14 cellular contexts compared by ENCODE assay signal in genomic region chr12:107105410-107105703, GRCh38. TPM values are rescaled to one million over a fixed set of nuclear protein-coding genes. Genes with fewer than 3 reads are reported as not detected.
A peak's percentile ranks its signal among the peaks of the same experiment; 100 is the strongest.
DNase-seq lines count a peak whose midpoint lies in the region; ATAC-seq, FAIRE-seq and TF ChIP-seq lines count a peak whose summit lies in the region.
"Had no signal": no experiment of that assay in that cellular context is flagged by ENCODE, and none has a peak within 500 bp of the region (broad histone marks: within the 10 kb centered on the region; RNA-seq: fewer than 3 reads in every experiment).

No MANE protein-coding gene starts in this region.

- no peak overlapping the region for H3K27ac Mint-ChIP-seq in CD8-positive, alpha-beta T cell
- H3K27ac Mint-ChIP-seq in WTC11: no peak overlapping the region
- H3K27ac Mint-ChIP-seq: HFFc6 had no signal

- no peak overlapping the region for H2AK9ac ChIP-seq in IMR-90 (replicated peaks; ENCODE audit: low read depth, low read length, poor library complexity)

- no peak overlapping the region for H3K18ac ChIP-seq in IMR-90 (ENCODE audit: low read depth, low read length)

- peaks cover 4% of the 10 kb centered on the region for H3K27me3 Mint-ChIP-seq in CD8-positive, alpha-beta T cell (ENCODE audit: low read depth)
- H3K27me3 Mint-ChIP-seq in WTC11 (ENCODE audit: low read depth): peaks cover 3% of the 10 kb centered on the region

- H2BK15ac ChIP-seq in IMR-90 (ENCODE audit: low read depth, low read length): no peak overlapping the region

- H2BK120ac ChIP-seq in IMR-90 (ENCODE audit: low read depth, low read length): no peak overlapping the region

- no peak overlapping the region for H4K91ac ChIP-seq in IMR-90 (ENCODE audit: insufficient read depth, low read depth, low read length)

- H3K9me3 ChIP-seq in A549 (no peaks in the 10 kb centered on the region), IMR-90 (ENCODE audit: control insufficient read depth, insufficient read depth, low read length) (no peaks in the 10 kb centered on the region)
- H3K9me3 ChIP-seq in CD8-positive, alpha-beta T cell (ENCODE audit: low read length): no peaks in the 10 kb centered on the region
- H3K9me3 ChIP-seq: Caco-2, HAP-1 had no signal

- H3K14ac ChIP-seq in IMR-90 (replicated peaks; ENCODE audit: low read depth, low read length): no peak overlapping the region

- H2BK5ac ChIP-seq in IMR-90 (ENCODE audit: low read depth, low read length, poor library complexity, severe bottlenecking): no peak overlapping the region

- no peak for TF ChIP-seq POLR2A in A549 (IDR thresholded peaks at IDR 0.05; ENCODE audit: low read length)
- TF ChIP-seq POLR2A in IMR-90 (IDR thresholded peaks at IDR 0.05; ENCODE audit: low read depth, low read length): no peak

- no TSS peak for BruUV-seq in IMR-90 (replicated peaks; lab: Mats Ljungman, UMichigan)

- in situ Hi-C loops in IMR-90 (cut with MboI; ENCODE audit: low sequenced_read_pairs): no loop called here

- H2BK20ac ChIP-seq in IMR-90 (ENCODE audit: low read depth, low read length): no peak overlapping the region

- H3K4ac ChIP-seq in IMR-90 (ENCODE audit: low read depth, low read length): no peak overlapping the region

- no peaks in the 10 kb centered on the region for H3K36me3 Mint-ChIP-seq in CD8-positive, alpha-beta T cell
- no peaks in the 10 kb centered on the region for H3K36me3 Mint-ChIP-seq in WTC11
- H3K36me3 Mint-ChIP-seq: CD14-positive monocyte; CD8-positive, alpha-beta memory T cell had no signal

- TF ChIP-seq CTCF in A549 (IDR thresholded peaks at IDR 0.05): no peak
- TF ChIP-seq CTCF in CD8-positive, alpha-beta T cell (IDR thresholded peaks at IDR 0.05): no peak
- TF ChIP-seq CTCF in IMR-90 (conservative IDR thresholded peaks at IDR 0.05; ENCODE audit: low read depth, low read length): no peak
- TF ChIP-seq CTCF in WTC11 (IDR thresholded peaks at IDR 0.05): no peak

- H3K27ac ChIP-seq in A549 (no peak overlapping the region), IMR-90 (ENCODE audit: insufficient read depth, low read length) (no peak overlapping the region)
- H3K27ac ChIP-seq in CD8-positive, alpha-beta T cell (ENCODE audit: low read depth, low read length): no peak overlapping the region
- H3K27ac ChIP-seq: GM23248 had no signal

- dilution Hi-C loops in IMR-90 (cut with HindIII; ENCODE audit: low sequenced_read_pairs, unreplicated experiment): no loop called here

- H3K4me2 ChIP-seq in A549 (peak overlapping the region; percentile 41; the same call in 1 of the 3 replicates), IMR-90 (ENCODE audit: low read depth, low read length) (no peak overlapping the region)

- H4K5ac ChIP-seq in IMR-90 (ENCODE audit: low read depth, low read length): no peak overlapping the region

- H3K9ac ChIP-seq in IMR-90 (ENCODE audit: low read depth, low read length): no peak overlapping the region
- H3K9ac ChIP-seq: GM23248 had no signal

- no peaks in the 10 kb centered on the region for H3K79me1 ChIP-seq in IMR-90 (ENCODE audit: low read depth in 1 of 2, low read length in 2 of 2)

- 11% methylated on average over 1 of the region's 1 CpG for whole genome bisulfite sequencing in A549 (ENCODE audit: missing lambda C conversion rate)
- WGBS in IMR-90 (ENCODE audit: extremely low coverage in 2 of 2, insufficient read length in 1 of 2), 2 experiments: no CpG with 5 or more reads among the region's 1 CpG

- no peaks in the 10 kb centered on the region for H4K20me1 ChIP-seq in IMR-90 (ENCODE audit: insufficient read depth, low read length)

- DNase-seq in A549 (ENCODE audit: low read depth in 1 of 2, low spot score in 1 of 2) (no peak), IMR-90 (no peak), WTC11 (ENCODE audit: low spot score) (no peak), frontal cortex (ENCODE audit: low spot score in 2 of 2) (no peak), NCI-H187 (lab: John Stamatoyannopoulos, UW) (no peak)
- no peak for DNase-seq in CD8-positive, alpha-beta T cell

- no peaks in the 10 kb centered on the region for H3K9me3 Mint-ChIP-seq in CD8-positive, alpha-beta T cell
- no peaks in the 10 kb centered on the region for H3K9me3 Mint-ChIP-seq in WTC11
- H3K9me3 Mint-ChIP-seq: HFFc6 had no signal

- H3K4me3 Mint-ChIP-seq in CD8-positive, alpha-beta T cell: no peak overlapping the region
- no peak overlapping the region for H3K4me3 Mint-ChIP-seq in WTC11
- H3K4me3 Mint-ChIP-seq: CD8-positive, alpha-beta memory T cell; HFFc6 had no signal

- TF ChIP-seq RAD21 in A549 (conservative IDR thresholded peaks at IDR 0.05 in 1 of 2, IDR thresholded peaks at IDR 0.05 in 1 of 2) (no peak), IMR-90 (IDR thresholded peaks at IDR 0.05; ENCODE audit: low read length) (no peak)

- H3K23ac ChIP-seq in IMR-90 (ENCODE audit: low read depth, low read length): no peak overlapping the region

- no peak overlapping the region for H3K56ac ChIP-seq in IMR-90 (ENCODE audit: extremely low read depth, insufficient read depth, low read length)

- H2AFZ ChIP-seq in IMR-90 (replicated peaks; ENCODE audit: low read length, poor library complexity): no peak overlapping the region
- H2AFZ ChIP-seq: GM23248 had no signal

- FAIRE-seq in A549 (lab: Jason Lieb, UNC) (no peak), frontal cortex (lab: Jason Lieb, UNC) (no peak)

- H3K4me1 Mint-ChIP-seq in CD8-positive, alpha-beta T cell (ENCODE audit: low read depth): peaks cover 3% of the 10 kb centered on the region
- peaks cover 14% of the 10 kb centered on the region for H3K4me1 Mint-ChIP-seq in WTC11
- H3K4me1 Mint-ChIP-seq: CD14-positive monocyte had no signal

- no peaks in the 10 kb centered on the region for H3K36me3 ChIP-seq in CD8-positive, alpha-beta T cell (ENCODE audit: insufficient read depth, low read length)
- H3K36me3 ChIP-seq in IMR-90 (ENCODE audit: control insufficient read depth, insufficient read depth, low read length): no peaks in the 10 kb centered on the region
- H3K36me3 ChIP-seq: HAP-1 had no signal

- no peaks in the 10 kb centered on the region for H3K9me1 ChIP-seq in IMR-90 (ENCODE audit: insufficient read depth, low read length)

- POLR2A ChIA-PET in A549 (lab: Yijun Ruan, JAX): interaction anchor here (1.9 kb wide), 1 partner anchor 11 kb away, joined by 8 read pairs; no protein-coding TSS in a partner anchor
- POLR2A ChIA-PET in CD8-positive, alpha-beta T cell (lab: Charles Lee): interaction anchor here (1.4 kb wide), 1 partner anchor 11 kb away, joined by 5 read pairs; no protein-coding TSS in a partner anchor
- POLR2A ChIA-PET in IMR-90 (lab: Charles Lee; ENCODE audit: unreplicated experiment): interaction anchor here (0.6 kb wide), 1 partner anchor 150 kb away, joined by 4 read pairs; the partner anchor contains the start of gene TMEM263
- POLR2A ChIA-PET in WTC11 (lab: Charles Lee): interaction anchor here (0.6 kb wide), 2 partner anchors 614 to 885 kb away, joined by 3 to 5 read pairs; no protein-coding TSS in a partner anchor

- intact Hi-C loops in CD8-positive, alpha-beta T cell (cut with DNase I, micrococcal nuclease): loop anchor here in 1 of 2 experiments (2.0 kb wide), 1 partner anchor 91 kb away; no protein-coding TSS in a partner anchor
- intact Hi-C loops in IMR-90 (cut with micrococcal nuclease): loop anchor here (2.0 to 10.0 kb wide), 2 partner anchors 581 to 719 kb away; no protein-coding TSS in a partner anchor

- ATAC-seq in A549 (peak; percentile 60; a peak in 4 of 6 replicates), IMR-90 (ENCODE audit: low read depth) (peak; percentile 56), WTC11 (peak; percentile 24; the same call in 1 of the 2 replicates), GM21390 (IDR thresholded peaks at IDR 0.05; ENCODE audit: unreplicated experiment) (no peak), GM19452 (IDR thresholded peaks at IDR 0.05; ENCODE audit: unreplicated experiment) (no peak)
- peak; percentile 38 for ATAC-seq in CD8-positive, alpha-beta T cell

- H3K4me1 ChIP-seq in A549: 0 out of 3 replicates have a peak, but pooled peaks cover 4% of the 10 kb centered on the region
- H3K4me1 ChIP-seq in CD8-positive, alpha-beta T cell (ENCODE audit: insufficient read depth, low read length): no peaks in the 10 kb centered on the region
- no peaks in the 10 kb centered on the region for H3K4me1 ChIP-seq in IMR-90 (ENCODE audit: control insufficient read depth, insufficient read depth, low read length)
- H3K4me1 ChIP-seq: HAP-1 had no signal

- H3K4me3 ChIP-seq in A549 (no peak overlapping the region), IMR-90 (ENCODE audit: insufficient read depth, low read depth, low read length) (no peak overlapping the region)
- H3K4me3 ChIP-seq in CD8-positive, alpha-beta T cell (ENCODE audit: low read depth, low read length): no peak overlapping the region
- H3K4me3 ChIP-seq: GM23248, HAP-1 had no signal

- CTCF ChIA-PET in A549 (lab: Yijun Ruan, JAX): interaction anchor here (0.6 to 5.3 kb wide), 19 partner anchors 9 to 896 kb away, joined by 3 to 69 read pairs (median 4); partner anchors contain the start of gene CRY1
- CTCF ChIA-PET in CD8-positive, alpha-beta T cell (lab: Charles Lee): interaction anchor here (0.7 to 4.5 kb wide), 22 partner anchors 9 to 720 kb away, joined by 3 to 67 read pairs (median 4); partner anchors contain the start of gene CRY1
- CTCF ChIA-PET in IMR-90 (lab: Yijun Ruan, JAX): interaction anchor here (0.5 to 2.5 kb wide), 7 partner anchors 8 to 451 kb away, joined by 3 to 14 read pairs (median 4); partner anchors contain the start of gene CRY1
- CTCF ChIA-PET in WTC11 (lab: Charles Lee): interaction anchor here (0.6 to 2.2 kb wide), 16 partner anchors 10 to 744 kb away, joined by 3 to 11 read pairs (median 4); partner anchors contain the start of gene MTERF2

- no peak overlapping the region for H4K8ac ChIP-seq in IMR-90 (ENCODE audit: low read depth in 2 of 2, low read length in 2 of 2)

- no peaks in the 10 kb centered on the region for H3K27me3 ChIP-seq in CD8-positive, alpha-beta T cell (ENCODE audit: insufficient read depth, low read length)
- peaks cover 20% of the 10 kb centered on the region for H3K27me3 ChIP-seq in IMR-90 (ENCODE audit: control insufficient read depth, insufficient read depth, low read length)

- H2AK5ac ChIP-seq in IMR-90 (ENCODE audit: low read depth, low read length): no peak overlapping the region

- no peak for TF ChIP-seq EP300 in A549 (IDR thresholded peaks at IDR 0.05)

TF ChIP-seq in IMR-90, 13 proteins besides CTCF, POLR2A, EP300 and RAD21 (continues in another document):
- no peak for TF ChIP-seq SMC3 (IDR thresholded peaks at IDR 0.05; ENCODE audit: low read depth, low read length)

RNA-seq across cellular contexts. Expression of gene CRY1, which starts 12.0 kb away (rescaled TPM):
- polyA plus RNA-seq in A549 (2011; rRNA removed) (17.6 and 26.1 TPM in 2 replicates), A549 (2017; fragmentation: RNase III; extraction: RNeasy Plus Mini Kit Qiagen cat#74134 plus additional on column Dnase treatment) (14.9 to 16.1 TPM (median 15.8 TPM) in 3 replicates), IMR-90 (2012; rRNA removed) (7.8 and 9.9 TPM in 2 replicates)
- 7.5 and 13.2 TPM in 2 replicates for polyA plus RNA-seq in A549 (2012; cell fraction: cytosol; rRNA removed)
- 19.7 and 21.9 TPM in 2 replicates for polyA plus RNA-seq in A549 (2012; cell fraction: nucleus; rRNA removed)
- polyA minus RNA-seq in A549 (2011; rRNA and poly(A)+ RNA removed): 9.5 and 10.3 TPM in 2 replicates
- 10 to 100 TPM; 80.8 to 83.0 TPM for total RNA-seq in CD8-positive, alpha-beta T cell
- total RNA-seq in IMR-90 (2012; rRNA removed) (5.9 and 9.7 TPM in 2 replicates), WTC11 (2021) (23.1 to 25.5 TPM (median 24.8 TPM) in 3 replicates), frontal cortex (41.2 TPM)
- 4.3 and 5.4 TPM in 2 replicates for polyA plus RNA-seq in IMR-90 (2012; cell fraction: cytosol; rRNA removed)
- 9.8 and 14.5 TPM in 2 replicates for polyA plus RNA-seq in IMR-90 (2012; cell fraction: nucleus; rRNA removed; ENCODE audit: low replicate concordance)

Comparison
In these comparisons a context has a peak if more than half of its experiments do, and no peak if none do; other contexts are left out.
1. ATAC-seq: peak in A549 (2 of 2), CD8-positive, alpha-beta T cell (single experiment), IMR-90 (single experiment) and WTC11 (single experiment); none in GM21390 (single experiment) and GM19452 (single experiment).